Comparison of ENCODE assay signal across 19 cellular contexts in the genomic region with DNA sequence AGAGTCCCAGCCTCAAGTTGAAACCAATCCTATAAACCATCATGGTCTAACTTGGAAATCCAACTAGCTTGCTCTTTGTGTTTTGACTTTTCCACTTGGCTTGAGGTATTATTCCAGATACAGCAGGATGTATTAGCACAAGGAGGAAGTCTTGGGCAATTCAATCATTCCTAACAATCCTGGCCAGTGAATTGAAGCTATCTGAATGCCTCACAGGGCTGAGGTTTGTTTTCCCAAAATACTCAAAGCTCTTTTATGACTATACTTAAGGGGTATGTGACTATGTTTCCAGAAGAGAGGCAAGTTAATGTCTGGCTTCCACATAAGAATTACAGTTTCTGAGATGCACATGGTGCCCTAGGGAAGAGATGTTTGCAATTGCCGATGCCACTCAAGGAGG.
DNase-seq lines count a peak whose midpoint lies in the region; ATAC-seq and TF ChIP-seq lines count a peak whose summit lies in the region.
"Had no signal": no experiment of that assay in that cellular context is flagged by ENCODE, and none has a peak within 500 bp of the region (broad histone marks: within the 10 kb centered on the region; RNA-seq: fewer than 3 reads in every experiment).

No MANE protein-coding gene starts in this region.

- H3K27me3 ChIP-seq in brain microvascular endothelial cell (replicated peaks) (no peaks in the 10 kb centered on the region), foreskin keratinocyte (no peaks in the 10 kb centered on the region)
- H3K27me3 ChIP-seq: adrenal gland, gastrocnemius medialis, MG63, Peyer's patch, right lobe of liver had no signal

- H3K27ac ChIP-seq in brain microvascular endothelial cell (peak overlapping the region; percentile 76), foreskin keratinocyte (no peak overlapping the region)
- H3K27ac ChIP-seq: adrenal gland, gastrocnemius medialis, Peyer's patch, right lobe of liver had no signal

- H3K4me3 ChIP-seq in brain microvascular endothelial cell (ENCODE audit: low read depth, low read length), result no peak overlapping the region
- H3K4me3 ChIP-seq: adrenal gland, gastrocnemius medialis, GM23338, MG63, Peyer's patch, right lobe of liver had no signal

- DNase-seq in HCEC 1CT (peak; percentile 82), brain microvascular endothelial cell (peak; percentile 88), foreskin keratinocyte (peak; percentile 78 to 87), stromal cell of bone marrow (ENCODE audit: low read depth) (peak; percentile 93), HT-29 (ENCODE audit: low spot score) (no peak), NCI-H1092 treated with DMSO at 0.1 percent for 48 hours (lab: John Stamatoyannopoulos, UW) (no peak), NCI-H1048 (lab: John Stamatoyannopoulos, UW) (no peak)
- DNase-seq: activated CD8-positive, alpha-beta T cell treated with anti-CD3 and anti-CD28 coated beads for 36 hours; adrenal gland; CD8-positive, alpha-beta T cell; gastrocnemius medialis; immature natural killer cell; MG63; NCI-H2029 treated with DMSO at 0.1 percent for 48 hours; NCI-H69; Peyer's patch; right lobe of liver; stimulated activated CD4-positive, alpha-beta T cell treated with anti-CD3 and anti-CD28 coated beads, Interleukin-4, amount 100 ng/mL, for 1 hour had no signal

- no peaks in the 10 kb centered on the region for H3K36me3 ChIP-seq in brain microvascular endothelial cell (replicated peaks)
- H3K36me3 ChIP-seq: adrenal gland, gastrocnemius medialis, MG63, Peyer's patch, right lobe of liver had no signal

- H3K4me1 ChIP-seq in foreskin keratinocyte, result peaks cover 14% of the 10 kb centered on the region
- H3K4me1 ChIP-seq: adrenal gland, Peyer's patch had no signal

- peak; percentile 9 for ATAC-seq in foreskin keratinocyte
- ATAC-seq: activated CD8-positive, alpha-beta T cell treated with anti-CD3 and anti-CD28 coated beads for 36 hours; CD8-positive, alpha-beta T cell; gastrocnemius medialis; GM23338; right lobe of liver had no signal

- TF ChIP-seq CTCF in brain microvascular endothelial cell (IDR thresholded peaks at IDR 0.05; ENCODE audit: low read depth, low read length, missing control alignments) (no peak), foreskin keratinocyte (conservative IDR thresholded peaks at IDR 0.05) (no peak)

- in situ Hi-C loops in brain microvascular endothelial cell (cut with HindIII; ENCODE audit: low pct_ligation_motif_present, low sequenced_read_pairs), result no loop called here

Comparison
In these comparisons a context has a peak if more than half of its experiments do, and no peak if none do; other contexts are left out.
1. DNase-seq: peak in HCEC 1CT (single experiment), brain microvascular endothelial cell (single experiment), foreskin keratinocyte (2 of 2) and stromal cell of bone marrow (single experiment); none in HT-29 (single experiment), NCI-H1092 treated with DMSO at 0.1 percent for 48 hours (single experiment) and NCI-H1048 (single experiment).